18 cellular contexts compared by ENCODE assay signal in the genomic region with DNA sequence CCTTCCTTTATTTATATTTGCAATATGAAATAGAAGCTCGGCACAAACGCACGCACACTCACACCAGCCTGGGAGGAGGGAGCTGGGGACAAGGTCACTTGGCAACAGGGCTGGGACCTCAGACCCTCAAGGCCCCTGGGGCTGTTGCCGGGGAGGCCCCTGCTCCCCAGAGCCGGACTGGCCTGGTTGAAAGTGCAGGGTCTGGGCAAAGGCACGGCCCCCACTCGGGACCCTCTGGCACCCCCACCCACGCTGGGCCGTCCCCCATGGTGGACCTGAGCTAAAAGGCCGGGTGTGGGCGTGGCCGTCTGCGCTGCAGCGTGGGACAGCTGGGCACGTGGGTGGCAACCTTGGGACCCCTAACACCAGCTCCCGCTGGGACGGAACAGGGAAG. TPM values are rescaled to one million over a fixed set of nuclear protein-coding genes. Genes with fewer than 3 reads are reported as not detected.
"Had no signal": no experiment of that assay in that cellular context is flagged by ENCODE, and none has a peak within 500 bp of the region (broad histone marks: within the 10 kb centered on the region; RNA-seq: fewer than 3 reads in every experiment).

No MANE protein-coding gene starts in this region.

- H3K4me3 Mint-ChIP-seq: activated CD4-positive, alpha-beta memory T cell treated with anti-CD3 and anti-CD28 coated beads for 36 hours; activated naive CD8-positive, alpha-beta T cell; activated T-cell treated with anti-CD3 and anti-CD28 coated beads, Interleukin-2, amount 50 U/mL, for 4 hours; nephron progenitor cell had no signal

- H3K27ac ChIP-seq: colonic mucosa, psoas muscle, suprapubic skin, VCaP had no signal

- H3K4me1 ChIP-seq: colonic mucosa, psoas muscle, suprapubic skin had no signal

- DNase-seq: activated CD4-positive, alpha-beta memory T cell treated with anti-CD3 and anti-CD28 coated beads for 36 hours; activated effector memory CD4-positive, alpha-beta T cell treated with anti-CD3 and anti-CD28 coated beads, Interleukin-2, amount 50 U/mL, for 16 hours; activated T-cell treated with anti-CD3 and anti-CD28 coated beads, Interleukin-2, amount 50 U/mL, for 4 hours; anterior cingulate cortex; colonic mucosa; effector CD8-positive, alpha-beta T cell; nephron progenitor cell; psoas muscle; stimulated activated CD4-positive, alpha-beta T cell treated with anti-CD3 and anti-CD28 coated beads, Interleukin-12 subunit alpha, Interleukin-12 subunit beta, amount 100 ng/mL, for 4 hours; stimulated activated naive CD4-positive, alpha-beta T cell treated with Interleukin-2 at 50 U/mL for 16 hours; T-helper 1 cell had no signal

- H3K27ac Mint-ChIP-seq: activated CD4-positive, alpha-beta memory T cell treated with anti-CD3 and anti-CD28 coated beads for 36 hours; activated naive CD8-positive, alpha-beta T cell; nephron progenitor cell had no signal

- H3K27me3 ChIP-seq: colonic mucosa, heart left ventricle, suprapubic skin had no signal

- H3K27me3 Mint-ChIP-seq: activated CD4-positive, alpha-beta memory T cell treated with anti-CD3 and anti-CD28 coated beads for 36 hours; activated naive CD8-positive, alpha-beta T cell had no signal

- H3K9me3 Mint-ChIP-seq: activated CD4-positive, alpha-beta memory T cell treated with anti-CD3 and anti-CD28 coated beads for 36 hours; activated T-cell treated with anti-CD3 and anti-CD28 coated beads, Interleukin-2, amount 50 U/mL, for 4 hours; nephron progenitor cell had no signal

- ATAC-seq: activated T-cell treated with anti-CD3 and anti-CD28 coated beads, Interleukin-2, amount 50 U/mL, for 4 hours; heart left ventricle; mucosa of descending colon; psoas muscle had no signal

- H3K9me3 ChIP-seq: colonic mucosa, heart left ventricle, mucosa of descending colon, psoas muscle, suprapubic skin had no signal

- H3K4me3 ChIP-seq: colonic mucosa, heart left ventricle, mucosa of descending colon, psoas muscle, suprapubic skin had no signal

RNA-seq across cellular contexts. Expression of gene PTPRH, which starts 20.5 kb away (rescaled TPM):
- total RNA-seq: activated CD4-positive, alpha-beta memory T cell treated with anti-CD3 and anti-CD28 coated beads for 36 hours had no signal

RNA-seq across cellular contexts. Expression of gene SYT5, which starts 49.7 kb away (rescaled TPM):
- total RNA-seq: activated T-cell treated with anti-CD3 and anti-CD28 coated beads, Interleukin-2, amount 50 U/mL, for 4 hours; lung microvascular endothelial cell; psoas muscle; ureter had no signal
